20 cellular contexts compared by ENCODE assay signal in genomic region chr7:79403879-79404278, GRCh38. TPM values are rescaled to one million over a fixed set of nuclear protein-coding genes. Genes with fewer than 3 reads are reported as not detected.
DNase-seq lines count a peak whose midpoint lies in the region; ATAC-seq, FAIRE-seq and TF ChIP-seq lines count a peak whose summit lies in the region.
"Had no signal": no experiment of that assay in that cellular context is flagged by ENCODE, and none has a peak within 500 bp of the region (broad histone marks: within the 10 kb centered on the region; RNA-seq: fewer than 3 reads in every experiment).

No MANE protein-coding gene starts in this region.

- intact Hi-C loops in HepG2 (cut with micrococcal nuclease; ENCODE audit: unreplicated experiment) = no loop called here

- H3K9me3 ChIP-seq in liver (ENCODE audit: control insufficient read depth in 4 of 4, low read length in 3 of 4) = no peaks in the 10 kb centered on the region
- no peaks in the 10 kb centered on the region for H3K9me3 ChIP-seq in HepG2 (ENCODE audit: low read length)
- H3K9me3 ChIP-seq: spleen had no signal

- TF ChIP-seq CTCF in liver (IDR thresholded peaks at IDR 0.05; ENCODE audit: low read depth, low read length, missing input control) (no peak), HepG2 (CRISPR knock-in tag; IDR thresholded peaks at IDR 0.05) (no peak)

- H3K4me2 ChIP-seq in HepG2 (ENCODE audit: low read depth, low read length) = no peak overlapping the region

- POLR2A ChIA-PET in HepG2 (lab: Yijun Ruan, JAX) = no interaction called here

- H2AFZ ChIP-seq in HepG2 (ENCODE audit: low read length) = no peak overlapping the region

- 41% methylated on average over 3 of the region's 3 CpGs for WGBS in liver
- WGBS in HepG2 (ENCODE audit: low lambda C conversion rate) = 92% methylated on average over 3 of the region's 3 CpGs

- H3K36me3 ChIP-seq in liver (ENCODE audit: control insufficient read depth in 4 of 4, insufficient read depth in 3 of 4, low read depth in 1 of 4, low read length in 3 of 4) = no peaks in the 10 kb centered on the region
- H3K36me3 ChIP-seq in HepG2 (replicated peaks in 1 of 2; ENCODE audit: control insufficient read depth in 1 of 2, insufficient read depth in 2 of 2, low read length in 2 of 2) = no peaks in the 10 kb centered on the region
- H3K36me3 ChIP-seq: spleen had no signal

- H3K9ac ChIP-seq in liver (ENCODE audit: low read depth in 1 of 2, low read length in 2 of 2) = no peak overlapping the region
- H3K9ac ChIP-seq in HepG2 (ENCODE audit: insufficient read depth, low read depth, low read length) = no peak overlapping the region

- in situ Hi-C loops in HepG2 (cut with HindIII; ENCODE audit: extremely low pct_ligation_motif_present, low pct_unique_long_range_greater_than_20kb) = no loop called here

- no peak for ATAC-seq in HepG2

- no peak for TF ChIP-seq EP300 in HepG2 (IDR thresholded peaks at IDR 0.05; ENCODE audit: low read depth in 2 of 2, low read length in 2 of 2)
- no peak for TF ChIP-seq EP300 in HepG2 (CRISPR knock-in tag; IDR thresholded peaks at IDR 0.05; ENCODE audit: borderline replicate concordance)

- peak overlapping the region; percentile 66 to 68 for H3K27ac ChIP-seq in liver (ENCODE audit: low read depth in 1 of 2, low read length in 2 of 2)
- H3K27ac ChIP-seq in HepG2 (ENCODE audit: extremely low read length, insufficient read depth, low read length) = no peak overlapping the region
- H3K27ac ChIP-seq: spleen had no signal

- no peak overlapping the region for H3K4me3 ChIP-seq in liver (ENCODE audit: low read depth in 1 of 3, low read length in 3 of 3)
- H3K4me3 ChIP-seq in HepG2 (replicated peaks in 1 of 3; ENCODE audit: insufficient read depth in 1 of 3, low read depth in 2 of 3, low read length in 3 of 3) = no peak overlapping the region
- H3K4me3 ChIP-seq: spleen had no signal

- FAIRE-seq in HepG2 (lab: Jason Lieb, UNC) (no peak), islet of Langerhans (lab: Jason Lieb, UNC) (peak; percentile 78)

- no peak for TF ChIP-seq RAD21 in liver (IDR thresholded peaks at IDR 0.05)
- TF ChIP-seq RAD21 in HepG2 (CRISPR knock-in tag; IDR thresholded peaks at IDR 0.05) = no peak

- H4K20me1 ChIP-seq in HepG2 (ENCODE audit: insufficient read depth, low read length) = no peaks in the 10 kb centered on the region

- CTCF ChIA-PET in HepG2 (lab: Yijun Ruan, JAX; ENCODE audit: low intra/inter-chr PET ratio, low total read pairs) = no interaction called here

- H3K4me1 ChIP-seq in liver (ENCODE audit: control insufficient read depth in 4 of 4, insufficient read depth in 4 of 4, low read length in 3 of 4) (peaks cover 5 to 38% (median 23%) of the 10 kb centered on the region in 4 donors), HepG2 (ENCODE audit: insufficient read depth, low read length) (peaks cover 35% of the 10 kb centered on the region)
- H3K4me1 ChIP-seq: spleen had no signal

- no peak for TF ChIP-seq POLR2A in HepG2 (IDR thresholded peaks at IDR 0.05; ENCODE audit: insufficient read depth in 1 of 2, low read depth in 2 of 2, low read length in 2 of 2)

- H3K79me2 ChIP-seq in HepG2 (ENCODE audit: insufficient read depth, low read length) = no peaks in the 10 kb centered on the region

- DNase-seq in HepG2 (ENCODE audit: low spot score) (no peak), NCI-H748 treated with DMSO at 0.1 percent for 48 hours (lab: John Stamatoyannopoulos, UW) (peak; percentile 66), activated T-cell treated with anti-CD3 and anti-CD28 coated beads for 4 hours (no peak), globus pallidus (ENCODE audit: low spot score) (no peak), SIG-M5 (lab: John Stamatoyannopoulos, UW) (no peak)
- no peak for DNase-seq in stimulated activated CD4-positive, alpha-beta T cell treated with anti-CD3 and anti-CD28 coated beads, Interleukin-4, amount 100 ng/mL, for 1 hour
- DNase-seq: activated CD4-positive, alpha-beta T cell treated with anti-CD3 and anti-CD28 coated beads for 4 hours; activated naive CD8-positive, alpha-beta T cell treated with anti-CD3 and anti-CD28 coated beads, Interleukin-2, amount 10 ng/mL, durations not matched to agents 7 days and 5 days; cortex of kidney; DMS79 treated with DMSO at 0.1 percent for 48 hours; foreskin melanocyte; KG1; left cardiac atrium; midbrain; NCI-H226; spleen; stimulated activated CD8-positive, alpha-beta memory T cell treated with anti-CD3 and anti-CD28 coated beads, Interleukin-4, amount 100 ng/mL, for 48 hours; T-helper 1 cell had no signal

- no TSS peak for BruUV-seq in HepG2 (replicated peaks; lab: Mats Ljungman, UMichigan)

- H3K27me3 ChIP-seq in liver (ENCODE audit: control insufficient read depth in 4 of 4, insufficient read depth in 4 of 4, low read length in 3 of 4) (no peaks in the 10 kb centered on the region), HepG2 (ENCODE audit: control insufficient read depth in 1 of 2, insufficient read depth in 2 of 2, low read length in 2 of 2) (no peaks in the 10 kb centered on the region)
- H3K27me3 ChIP-seq: spleen had no signal

TF ChIP-seq in liver, 16 proteins besides CTCF, POLR2A, EP300 and RAD21 (continues in another document):
- TF ChIP-seq ATF3 (IDR thresholded peaks at IDR 0.05) = no peak
- TF ChIP-seq RXRA (IDR thresholded peaks at IDR 0.05) = no peak
- TF ChIP-seq HNF4G (IDR thresholded peaks at IDR 0.05) = no peak
- no peak for TF ChIP-seq MAX (IDR thresholded peaks at IDR 0.05)
- TF ChIP-seq FOXA1 (IDR thresholded peaks at IDR 0.05) = no peak
- no peak for TF ChIP-seq GABPA (IDR thresholded peaks at IDR 0.05 in 1 of 2, conservative IDR thresholded peaks at IDR 0.05 in 1 of 2)
- no peak for TF ChIP-seq TAF1 (conservative IDR thresholded peaks at IDR 0.05)
- no peak for TF ChIP-seq NR2F2 (IDR thresholded peaks at IDR 0.05)
- TF ChIP-seq HNF4A (conservative IDR thresholded peaks at IDR 0.05) = no peak
- no peak for TF ChIP-seq EGR1 (IDR thresholded peaks at IDR 0.05; ENCODE audit: low read depth in 2 of 2)
- TF ChIP-seq SP1 (IDR thresholded peaks at IDR 0.05) = no peak
- no peak for TF ChIP-seq JUND (IDR thresholded peaks at IDR 0.05)

TF ChIP-seq in HepG2, 621 proteins besides CTCF, POLR2A, EP300 and RAD21 (continues in another document):
- TF ChIP-seq NCOA2 (CRISPR knock-in tag; IDR thresholded peaks at IDR 0.05) = no peak
- TF ChIP-seq MED13 (CRISPR knock-in tag; IDR thresholded peaks at IDR 0.05) = no peak
- TF ChIP-seq ZNF619 (CRISPR knock-in tag; IDR thresholded peaks at IDR 0.05) = no peak
- TF ChIP-seq ZNF3 (CRISPR knock-in tag; IDR thresholded peaks at IDR 0.05) = no peak
- TF ChIP-seq CREBL2 (CRISPR knock-in tag; IDR thresholded peaks at IDR 0.05; ENCODE audit: borderline replicate concordance) = no peak
- no peak for TF ChIP-seq HIVEP1 (CRISPR knock-in tag; IDR thresholded peaks at IDR 0.05)
- TF ChIP-seq ZNF773 (CRISPR knock-in tag; IDR thresholded peaks at IDR 0.05; ENCODE audit: borderline replicate concordance) = no peak
- TF ChIP-seq E2F2 (CRISPR knock-in tag; IDR thresholded peaks at IDR 0.05; ENCODE audit: borderline replicate concordance) = no peak

RNA-seq across cellular contexts. Expression of gene MAGI2, which starts 49.6 kb away (rescaled TPM):
- total RNA-seq in liver (1 to 10 TPM in 1 of 2 donors, under 1 TPM in 1; 0.79 to 4.1 TPM), HepG2 (2016; rRNA removed; fragmentation: Illumina TruSeq; extraction: Trizol) (1.1 and 3.8 TPM in 2 replicates)
- polyA plus RNA-seq in liver (1 to 10 TPM in 1 of 2 donors, under 1 TPM in 1; 0.37 to 2.0 TPM), HepG2 (2011; rRNA removed) (1.5 and 1.6 TPM in 2 replicates)
- 1.1 and 2.1 TPM in 2 replicates for total RNA-seq in HepG2 (2016; cell fraction: cytosol; rRNA removed; fragmentation: Illumina TruSeq; extraction: Trizol; ENCODE audit: low read depth)
- 0.65 and 3.4 TPM in 2 replicates for total RNA-seq in HepG2 (2016; cell fraction: insoluble cytoplasmic fraction; rRNA removed; fragmentation: Illumina TruSeq; extraction: Trizol)
- 0.65 and 0.90 TPM in 2 replicates for total RNA-seq in HepG2 (2016; cell fraction: membrane; rRNA removed; fragmentation: Illumina TruSeq; extraction: Trizol)
- 20.6 and 20.9 TPM in 2 replicates for total RNA-seq in HepG2 (2016; cell fraction: nucleus; rRNA removed; fragmentation: Illumina TruSeq; extraction: Trizol)
- 0.38 and 0.53 TPM in 2 replicates for polyA plus RNA-seq in HepG2 (2011; cell fraction: cytosol; rRNA removed)
- polyA plus RNA-seq in HepG2 (2011; cell fraction: nucleus; rRNA removed) = 7.0 and 7.5 TPM in 2 replicates
- 2.3 and 2.4 TPM in 2 replicates for polyA plus RNA-seq in HepG2 (2012)
- 0.12 and 0.24 TPM in 2 replicates for polyA plus RNA-seq in HepG2 (2016; cell fraction: cytosol; fragmentation: Illumina TruSeq; extraction: Trizol; ENCODE audit: low read depth)
- 0.50 and 0.87 TPM in 2 replicates for polyA plus RNA-seq in HepG2 (2016; cell fraction: insoluble cytoplasmic fraction; fragmentation: Illumina TruSeq; extraction: Trizol; ENCODE audit: low read depth)
- 0.22 and 0.26 TPM in 2 replicates for polyA plus RNA-seq in HepG2 (2016; cell fraction: membrane; fragmentation: Illumina TruSeq; extraction: Trizol; ENCODE audit: low read depth)
- 1.8 and 3.0 TPM in 2 replicates for polyA plus RNA-seq in HepG2 (2016; cell fraction: nucleus; fragmentation: Illumina TruSeq; extraction: Trizol; ENCODE audit: insufficient read depth, low read depth)
- 10.6 TPM in 1 of 2 replicates, not detected in the other for polyA minus RNA-seq in HepG2 (2011; rRNA and poly(A)+ RNA removed; ENCODE audit: low replicate concordance)
- 1.8 and 2.8 TPM in 2 replicates for polyA minus RNA-seq in HepG2 (2011; cell fraction: cytosol; rRNA and poly(A)+ RNA removed)
- 162 and 170 TPM in 2 replicates for polyA minus RNA-seq in HepG2 (2011; cell fraction: nucleus; rRNA and poly(A)+ RNA removed)
